In the genomic region with DNA sequence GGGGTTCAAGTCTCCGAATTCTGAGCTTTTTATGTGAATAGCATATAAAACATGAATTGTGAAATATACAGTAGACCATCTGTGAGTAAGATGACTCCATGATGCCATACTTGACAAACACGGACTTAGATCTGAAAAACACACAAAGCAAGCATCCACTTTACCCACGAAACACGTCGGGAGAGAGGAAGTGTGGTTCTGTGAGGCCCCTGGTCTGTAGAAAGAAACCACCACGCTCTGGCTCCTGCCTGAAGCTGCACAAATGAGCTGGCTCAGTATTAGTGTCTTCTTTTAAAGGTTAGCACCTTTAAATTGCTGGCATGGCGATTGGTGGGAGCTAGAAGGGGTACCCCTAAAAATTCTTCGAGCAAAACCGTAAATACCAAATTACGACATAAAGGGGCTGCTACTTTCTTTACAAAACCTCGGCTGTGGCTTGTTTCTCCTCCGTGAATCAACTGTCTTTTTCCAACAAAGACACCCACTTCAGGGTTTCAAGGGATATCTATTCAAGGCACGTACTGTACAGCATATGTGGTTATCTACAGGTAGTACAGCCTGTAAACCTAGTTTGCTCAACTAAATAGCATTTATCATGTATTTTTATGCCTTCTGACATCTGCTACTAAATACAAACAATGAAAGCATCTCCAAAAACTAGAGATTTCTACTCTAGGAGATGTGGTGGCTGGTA, we compare ENCODE assay signal across 1 cellular context.
TF ChIP-seq lines count a peak whose summit lies in the region.

No MANE protein-coding gene starts in this region.

TF ChIP-seq in HepG2, 621 proteins besides CTCF, POLR2A, EP300 and RAD21 (continued from another document):
- TF ChIP-seq, protein P1, sequence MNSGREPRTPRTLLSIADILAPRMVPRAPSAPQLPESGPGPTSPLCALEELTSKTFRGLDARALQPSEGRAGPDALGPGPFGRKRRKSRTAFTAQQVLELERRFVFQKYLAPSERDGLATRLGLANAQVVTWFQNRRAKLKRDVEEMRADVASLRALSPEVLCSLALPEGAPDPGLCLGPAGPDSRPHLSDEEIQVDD (CRISPR knock-in tag; IDR thresholded peaks at IDR 0.05; ENCODE audit: borderline replicate concordance): no peak
- TF ChIP-seq, protein P2, sequence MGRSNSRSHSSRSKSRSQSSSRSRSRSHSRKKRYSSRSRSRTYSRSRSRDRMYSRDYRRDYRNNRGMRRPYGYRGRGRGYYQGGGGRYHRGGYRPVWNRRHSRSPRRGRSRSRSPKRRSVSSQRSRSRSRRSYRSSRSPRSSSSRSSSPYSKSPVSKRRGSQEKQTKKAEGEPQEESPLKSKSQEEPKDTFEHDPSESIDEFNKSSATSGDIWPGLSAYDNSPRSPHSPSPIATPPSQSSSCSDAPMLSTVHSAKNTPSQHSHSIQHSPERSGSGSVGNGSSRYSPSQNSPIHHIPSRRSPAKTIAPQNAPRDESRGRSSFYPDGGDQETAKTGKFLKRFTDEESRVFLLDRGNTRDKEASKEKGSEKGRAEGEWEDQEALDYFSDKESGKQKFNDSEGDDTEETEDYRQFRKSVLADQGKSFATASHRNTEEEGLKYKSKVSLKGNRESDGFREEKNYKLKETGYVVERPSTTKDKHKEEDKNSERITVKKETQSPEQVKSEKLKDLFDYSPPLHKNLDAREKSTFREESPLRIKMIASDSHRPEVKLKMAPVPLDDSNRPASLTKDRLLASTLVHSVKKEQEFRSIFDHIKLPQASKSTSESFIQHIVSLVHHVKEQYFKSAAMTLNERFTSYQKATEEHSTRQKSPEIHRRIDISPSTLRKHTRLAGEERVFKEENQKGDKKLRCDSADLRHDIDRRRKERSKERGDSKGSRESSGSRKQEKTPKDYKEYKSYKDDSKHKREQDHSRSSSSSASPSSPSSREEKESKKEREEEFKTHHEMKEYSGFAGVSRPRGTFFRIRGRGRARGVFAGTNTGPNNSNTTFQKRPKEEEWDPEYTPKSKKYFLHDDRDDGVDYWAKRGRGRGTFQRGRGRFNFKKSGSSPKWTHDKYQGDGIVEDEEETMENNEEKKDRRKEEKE (IDR thresholded peaks at IDR 0.05): no peak
- TF ChIP-seq RXRB (CRISPR knock-in tag; IDR thresholded peaks at IDR 0.05; ENCODE audit: borderline replicate concordance): no peak
